ENCODE assay signal across 19 cellular contexts in genomic region chr4:45946699-45947098, GRCh38.
A peak's percentile ranks its signal among the peaks of the same experiment; 100 is the strongest.
DNase-seq lines count a peak whose midpoint lies in the region; FAIRE-seq and TF ChIP-seq lines count a peak whose summit lies in the region.
"Had no signal": no experiment of that assay in that cellular context is flagged by ENCODE, and none has a peak within 500 bp of the region (broad histone marks: within the 10 kb centered on the region; RNA-seq: fewer than 3 reads in every experiment).

No MANE protein-coding gene starts in this region.

- WGBS in smooth muscle cell (ENCODE audit: low lambda C conversion rate) = 65% methylated on average over 1 of the region's 1 CpG

- H3K4me1 ChIP-seq in smooth muscle cell (ENCODE audit: low read depth) = no peaks in the 10 kb centered on the region
- H3K4me1 ChIP-seq: BLaER1 had no signal

- no peaks in the 10 kb centered on the region for H3K27me3 ChIP-seq in smooth muscle cell (ENCODE audit: low read depth)
- H3K27me3 ChIP-seq: BLaER1 had no signal

- H2AFZ ChIP-seq in smooth muscle cell (ENCODE audit: low read depth) = no peak overlapping the region
- H2AFZ ChIP-seq: GM23248 had no signal

- peak overlapping the region; percentile 14 for H3K4me2 ChIP-seq in smooth muscle cell
- H3K4me2 ChIP-seq: BLaER1 had no signal

- H3K79me2 ChIP-seq in smooth muscle cell (ENCODE audit: low read depth) = no peaks in the 10 kb centered on the region

- no peaks in the 10 kb centered on the region for H4K20me1 ChIP-seq in smooth muscle cell (ENCODE audit: low read depth)
- H4K20me1 ChIP-seq: BLaER1 had no signal

- H3K27ac ChIP-seq in smooth muscle cell (ENCODE audit: low read depth) (peak overlapping the region; percentile 60), caudate nucleus (ENCODE audit: low read depth, low read length) (no peak overlapping the region)
- H3K27ac ChIP-seq: BLaER1, GM23248 had no signal

- no peak for FAIRE-seq in frontal cortex (lab: Jason Lieb, UNC)
- FAIRE-seq: GM12891, GM18507 had no signal

- no peaks in the 10 kb centered on the region for H3K9me3 ChIP-seq in smooth muscle cell (replicated peaks; ENCODE audit: low read depth)
- H3K9me3 ChIP-seq: BLaER1 had no signal

- TF ChIP-seq CTCF in smooth muscle cell (IDR thresholded peaks at IDR 0.05; ENCODE audit: borderline replicate concordance, insufficient read depth, poor library complexity, severe bottlenecking) = no peak

- no peak overlapping the region for H3K4me3 ChIP-seq in smooth muscle cell
- H3K4me3 ChIP-seq: BLaER1, GM23248 had no signal

- H3K9ac ChIP-seq in smooth muscle cell (ENCODE audit: low read depth) = no peak overlapping the region
- H3K9ac ChIP-seq: BLaER1, GM23248 had no signal

- DNase-seq in H4 (ENCODE audit: low spot score) (peak; percentile 7), NCI-H1048 (lab: John Stamatoyannopoulos, UW) (peak; percentile 7), kidney tubule cell (ENCODE audit: low spot score) (peak; percentile 39), smooth muscle cell (lab: John Stamatoyannopoulos, UW; ENCODE audit: unreplicated experiment) (no peak), frontal cortex (ENCODE audit: low spot score in 2 of 2) (no peak), caudate nucleus (lab: John Stamatoyannopoulos, UW) (no peak), DMS53 treated with DMSO at 0.1 percent for 48 hours (lab: John Stamatoyannopoulos, UW; ENCODE audit: unreplicated experiment) (no peak)
- DNase-seq: GF-D8, GM23248, KG1, NCI-H1092, NCI-H146, NCI-H2081, NCI-H510A, NCI-H82, Right ventricle myocardium superior had no signal

- no peaks in the 10 kb centered on the region for H3K36me3 ChIP-seq in smooth muscle cell (ENCODE audit: low read depth)
- H3K36me3 ChIP-seq: BLaER1 had no signal

- H3F3A ChIP-seq in smooth muscle cell (ENCODE audit: low read depth) = no peaks in the 10 kb centered on the region

Comparison
In these comparisons a context has a peak if more than half of its experiments do, and no peak if none do; other contexts are left out.
1. DNase-seq: peak in H4 (single experiment), NCI-H1048 (single experiment) and kidney tubule cell (single experiment); none in smooth muscle cell (single experiment), frontal cortex (0 of 2), caudate nucleus (0 of 61) and DMS53 treated with DMSO at 0.1 percent for 48 hours (single experiment).